Comparison of ENCODE assay signal across 8 cellular contexts in genomic region chr2:16617282-16618266, GRCh38. TPM values are rescaled to one million over a fixed set of nuclear protein-coding genes. Genes with fewer than 3 reads are reported as not detected.
A peak's percentile ranks its signal among the peaks of the same experiment; 100 is the strongest.
DNase-seq lines count a peak whose midpoint lies in the region; ATAC-seq and TF ChIP-seq lines count a peak whose summit lies in the region.

No MANE protein-coding gene starts in this region.

- POLR2A ChIA-PET in AG04449 (lab: Yijun Ruan, JAX), result no interaction called here
- POLR2A ChIA-PET in MCF 10A (lab: Yijun Ruan, JAX), result no interaction called here

- TF ChIP-seq CTCF in AG04449 (IDR thresholded peaks at IDR 0.05; ENCODE audit: insufficient read depth, low read length, missing control alignments) (peak; percentile 26), MCF 10A (IDR thresholded peaks at IDR 0.05; ENCODE audit: unreplicated experiment) (peak; percentile 56), right lobe of liver (IDR thresholded peaks at IDR 0.05) (peak; percentile 33 to 53 (median 38))

- TF ChIP-seq POLR2A in right lobe of liver (IDR thresholded peaks at IDR 0.05), result no peak

- H3K36me3 ChIP-seq in right lobe of liver, result no peaks in the 10 kb centered on the region

- ATAC-seq in right lobe of liver (peak; percentile 18 to 43 (median 36)), HG02623 (IDR thresholded peaks at IDR 0.05; ENCODE audit: unreplicated experiment) (no peak), HG03095 (IDR thresholded peaks at IDR 0.05; ENCODE audit: unreplicated experiment) (no peak)

- H3K27ac Mint-ChIP-seq in MCF 10A (ENCODE audit: low read depth, unreplicated experiment), result no peak overlapping the region

- no peaks in the 10 kb centered on the region for H3K4me1 Mint-ChIP-seq in MCF 10A (ENCODE audit: insufficient read depth, unreplicated experiment)

- no peaks in the 10 kb centered on the region for H3K27me3 ChIP-seq in right lobe of liver

- peaks cover 14% of the 10 kb centered on the region for H3K27me3 Mint-ChIP-seq in MCF 10A (ENCODE audit: insufficient read depth, unreplicated experiment)

- no peak for DNase-seq in AG04449 (ENCODE audit: low read depth, low spot score)
- peak; percentile 41 for DNase-seq in HuH-7 (ENCODE audit: low spot score)
- peak; percentile 51 for DNase-seq in MCF 10A (ENCODE audit: unreplicated experiment)
- DNase-seq in right lobe of liver, result no peak
- no peak for DNase-seq in KG1 (lab: John Stamatoyannopoulos, UW)
- DNase-seq in activated gamma-delta T cell (lab: John Stamatoyannopoulos, UW), result no peak

- H3K9me3 Mint-ChIP-seq in MCF 10A (ENCODE audit: unreplicated experiment), result no peaks in the 10 kb centered on the region

- WGBS in right lobe of liver (ENCODE audit: insufficient coverage, low coverage, low lambda C conversion rate, missing lambda C conversion rate), result 44% methylated on average over 4 of the region's 8 CpGs

- H3K9me3 ChIP-seq in right lobe of liver, result no peaks in the 10 kb centered on the region

- CTCF ChIA-PET in AG04449 (lab: Yijun Ruan, JAX), result interaction anchor here (1.0 to 3.2 kb wide), 3 partner anchors 9 to 139 kb away, joined by 3 to 27 read pairs (median 4); no protein-coding TSS in a partner anchor
- CTCF ChIA-PET in MCF 10A (lab: Yijun Ruan, JAX), result interaction anchor here (0.5 to 7.7 kb wide), 16 partner anchors 9 to 840 kb away, joined by 3 to 168 read pairs (median 4); no protein-coding TSS in a partner anchor

- H3K36me3 Mint-ChIP-seq in MCF 10A (ENCODE audit: insufficient read depth, unreplicated experiment), result no peaks in the 10 kb centered on the region

- no peak overlapping the region for H3K4me3 ChIP-seq in AG04449 (ENCODE audit: low read depth, low read length)
- no peak overlapping the region for H3K4me3 ChIP-seq in right lobe of liver

- H3K4me3 Mint-ChIP-seq in MCF 10A (ENCODE audit: unreplicated experiment), result no peak overlapping the region

- peak overlapping the region in 1 of 3 donors; percentile 6 for H3K27ac ChIP-seq in right lobe of liver

- no TSS peak for BruUV-seq in MCF 10A (replicated peaks; lab: Mats Ljungman, UMichigan)

- intact Hi-C loops in MCF 10A (cut with micrococcal nuclease) (loop anchor here (1.0 to 5.0 kb wide), 3 partner anchors 45 to 140 kb away; no protein-coding TSS in a partner anchor), right lobe of liver (cut with DNase I) (loop anchor here in 1 of 2 donors (2.0 kb wide), 1 partner anchor 141 kb away; no protein-coding TSS in a partner anchor)

- H3K4me1 ChIP-seq in right lobe of liver, result peaks cover 0 to 13% (median 3%) of the 10 kb centered on the region in 4 donors

RNA-seq across cellular contexts. Expression of gene CYRIA, which starts 48.1 kb away (rescaled TPM):
- 0.35 and 1.2 TPM in 2 replicates for total RNA-seq in MCF 10A (2022)
- total RNA-seq in right lobe of liver, result 1 to 10 TPM; 1.6 to 6.3 (median 3.1) TPM

Comparison
In these comparisons a context has a peak if more than half of its experiments do, and no peak if none do; other contexts are left out.
1. DNase-seq: peak in HuH-7 (single experiment) and MCF 10A (single experiment); none in AG04449 (single experiment), right lobe of liver (0 of 3), KG1 (single experiment) and activated gamma-delta T cell (single experiment).
2. ATAC-seq: peak in right lobe of liver (4 of 4); none in HG02623 (single experiment) and HG03095 (single experiment).
3. Peak in every context shown above with its lines, with median percentiles within 50 percentile points of each other: CTCF ChIP-seq.